ENCODE assay signal across 1 cellular context in the genomic region with DNA sequence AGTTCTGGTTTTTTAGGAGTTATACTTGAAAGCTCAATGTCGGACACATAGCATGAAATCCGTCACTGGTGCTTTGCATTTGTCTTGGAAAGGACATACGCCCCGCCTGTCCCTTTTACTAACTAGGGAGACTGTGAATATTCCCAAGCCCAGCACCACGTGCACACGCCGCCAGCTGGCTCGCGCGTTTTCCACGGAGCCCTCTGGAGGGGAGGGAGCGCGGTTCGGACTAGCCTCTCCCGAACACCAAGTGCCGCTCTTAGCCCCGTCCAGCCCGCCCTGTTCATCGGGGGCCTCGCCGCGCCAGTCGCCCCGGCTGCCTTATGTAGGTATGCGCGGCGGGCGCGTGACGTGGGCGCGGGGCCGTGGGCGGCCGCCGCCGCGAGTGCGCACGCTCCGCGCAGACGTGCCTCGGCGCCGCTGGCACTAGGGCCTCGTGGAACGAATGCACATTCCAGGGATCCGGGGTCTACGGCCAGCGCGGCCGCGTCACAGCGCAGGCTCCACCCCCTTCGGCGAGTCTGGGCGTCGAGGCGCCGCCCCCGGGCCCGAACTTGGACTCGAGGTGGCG.
TF ChIP-seq lines count a peak whose summit lies in the region.

No MANE protein-coding gene starts in this region.

TF ChIP-seq in A549, 52 proteins besides CTCF, POLR2A, EP300 and RAD21 (continued from another document):
- TF ChIP-seq MYC (IDR thresholded peaks at IDR 0.05; ENCODE audit: borderline replicate concordance, low read length), result peak; percentile 76
- TF ChIP-seq ZSCAN20 (CRISPR knock-in tag; IDR thresholded peaks at IDR 0.05), result peak; percentile 77
- TF ChIP-seq, protein P1, sequence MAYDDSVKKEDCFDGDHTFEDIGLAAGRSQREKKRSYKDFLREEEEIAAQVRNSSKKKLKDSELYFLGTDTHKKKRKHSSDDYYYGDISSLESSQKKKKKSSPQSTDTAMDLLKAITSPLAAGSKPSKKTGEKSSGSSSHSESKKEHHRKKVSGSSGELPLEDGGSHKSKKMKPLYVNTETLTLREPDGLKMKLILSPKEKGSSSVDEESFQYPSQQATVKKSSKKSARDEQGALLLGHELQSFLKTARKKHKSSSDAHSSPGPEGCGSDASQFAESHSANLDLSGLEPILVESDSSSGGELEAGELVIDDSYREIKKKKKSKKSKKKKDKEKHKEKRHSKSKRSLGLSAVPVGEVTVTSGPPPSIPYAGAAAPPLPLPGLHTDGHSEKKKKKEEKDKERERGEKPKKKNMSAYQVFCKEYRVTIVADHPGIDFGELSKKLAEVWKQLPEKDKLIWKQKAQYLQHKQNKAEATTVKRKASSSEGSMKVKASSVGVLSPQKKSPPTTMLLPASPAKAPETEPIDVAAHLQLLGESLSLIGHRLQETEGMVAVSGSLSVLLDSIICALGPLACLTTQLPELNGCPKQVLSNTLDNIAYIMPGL (CRISPR knock-in tag; IDR thresholded peaks at IDR 0.05; ENCODE audit: borderline replicate concordance), result peak; percentile 5; the same call in 1 of the 2 replicates
- TF ChIP-seq, protein P2, sequence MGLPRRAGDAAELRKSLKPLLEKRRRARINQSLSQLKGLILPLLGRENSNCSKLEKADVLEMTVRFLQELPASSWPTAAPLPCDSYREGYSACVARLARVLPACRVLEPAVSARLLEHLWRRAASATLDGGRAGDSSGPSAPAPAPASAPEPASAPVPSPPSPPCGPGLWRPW (IDR thresholded peaks at IDR 0.05), result no peak
TF ChIP-seq in A549: peak in this region for 18.
